Comparison of ENCODE assay signal across 9 cellular contexts in the genomic region with DNA sequence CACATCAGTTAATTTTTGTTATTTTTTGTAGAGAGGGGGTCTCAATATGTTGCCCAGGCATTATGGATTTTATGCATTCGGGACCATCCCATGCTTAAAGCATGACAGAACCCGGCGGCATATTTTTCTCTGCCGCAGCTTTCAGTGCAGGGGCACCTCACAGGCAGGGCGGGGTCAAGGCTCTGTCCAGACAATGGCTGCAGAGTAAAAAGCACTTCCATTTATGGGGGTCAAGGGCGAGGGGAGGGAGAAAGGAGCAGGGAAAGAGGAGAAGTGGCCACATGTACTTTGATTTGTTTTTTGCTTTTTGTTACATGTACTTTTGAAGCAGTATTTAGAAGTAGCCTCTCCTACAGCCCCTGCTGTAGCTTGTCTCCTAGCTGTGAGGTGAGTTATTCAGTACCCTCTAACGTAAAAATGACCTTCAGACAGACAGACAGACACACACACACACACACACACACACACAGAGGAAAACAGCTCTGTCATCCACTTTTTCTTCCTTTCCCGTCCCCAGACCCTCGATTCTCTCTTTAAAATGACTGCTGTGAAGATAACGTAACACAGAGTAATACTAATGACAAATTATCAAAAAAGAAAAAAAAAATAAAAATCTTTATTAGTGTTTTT. TPM values are rescaled to one million over a fixed set of nuclear protein-coding genes. Genes with fewer than 3 reads are reported as not detected.
DNase-seq lines count a peak whose midpoint lies in the region; ATAC-seq, FAIRE-seq and TF ChIP-seq lines count a peak whose summit lies in the region.
"Had no signal": no experiment of that assay in that cellular context is flagged by ENCODE, and none has a peak within 500 bp of the region (broad histone marks: within the 10 kb centered on the region; RNA-seq: fewer than 3 reads in every experiment).

No MANE protein-coding gene starts in this region.

- TF ChIP-seq RAD21 in A549 (conservative IDR thresholded peaks at IDR 0.05 in 1 of 2, IDR thresholded peaks at IDR 0.05 in 1 of 2) = no peak

- WGBS in A549 (ENCODE audit: missing lambda C conversion rate) = 55% methylated on average over 10 of the region's 10 CpGs

- no peaks in the 10 kb centered on the region for H3K9me3 ChIP-seq in A549
- no peaks in the 10 kb centered on the region for H3K9me3 ChIP-seq in muscle layer of colon (ENCODE audit: low read length)

- TF ChIP-seq CTCF in A549 (IDR thresholded peaks at IDR 0.05) = no peak
- no peak for TF ChIP-seq CTCF in choroid plexus epithelial cell (conservative IDR thresholded peaks at IDR 0.05; ENCODE audit: low read depth, low read length)
- no peak for TF ChIP-seq CTCF in RWPE1 (conservative IDR thresholded peaks at IDR 0.05; ENCODE audit: low read depth)

- ATAC-seq in A549 (no peak), GM19324 (IDR thresholded peaks at IDR 0.05; ENCODE audit: low FRiP score, unreplicated experiment) (no peak), HG03439 (IDR thresholded peaks at IDR 0.05; ENCODE audit: unreplicated experiment) (no peak)

- DNase-seq in A549 (ENCODE audit: low read depth in 1 of 2, low spot score in 1 of 2) = no peak
- no peak for DNase-seq in choroid plexus epithelial cell (ENCODE audit: low read depth)
- DNase-seq in RWPE1 (ENCODE audit: low spot score) = no peak
- no peak for DNase-seq in ACHN

- no peak overlapping the region for H3K27ac Mint-ChIP-seq in IgD-negative memory B cell

- no peak overlapping the region for H3K27ac ChIP-seq in A549
- H3K27ac ChIP-seq in muscle layer of colon (ENCODE audit: low read depth, low read length) = peak overlapping the region; percentile 45
- no peak overlapping the region for H3K27ac ChIP-seq in RWPE1

- FAIRE-seq in A549 (lab: Jason Lieb, UNC) = no peak
- FAIRE-seq: bronchial epithelial cell had no signal

- peak overlapping the region; percentile 49 for H3K9ac ChIP-seq in muscle layer of colon (ENCODE audit: low read length)

- H3K4me3 Mint-ChIP-seq in IgD-negative memory B cell = peak overlapping the region; percentile 69 to 94 (median 79)

- H3K27me3 ChIP-seq in muscle layer of colon (ENCODE audit: control insufficient read depth in 1 of 2, insufficient read depth in 2 of 2, low read length in 2 of 2) = no peaks in the 10 kb centered on the region

- H3K9me3 Mint-ChIP-seq in IgD-negative memory B cell = no peaks in the 10 kb centered on the region

- peaks cover 12 to 18% (median 15%) of the 10 kb centered on the region in 3 donors for H3K4me1 Mint-ChIP-seq in IgD-negative memory B cell

- H3K4me3 ChIP-seq in A549 (peak overlapping the region; percentile 51), choroid plexus epithelial cell (ENCODE audit: low read depth, low read length) (peak overlapping the region; percentile 87), muscle layer of colon (ENCODE audit: low read depth in 1 of 2, low read length in 2 of 2) (peak overlapping the region in 1 of 2 donors; percentile 35)

- H3K36me3 ChIP-seq in muscle layer of colon (ENCODE audit: insufficient read depth, low read length) = peaks cover 2% of the 10 kb centered on the region

- H3K36me3 Mint-ChIP-seq in IgD-negative memory B cell = no peaks in the 10 kb centered on the region

- peak overlapping the region; percentile 69 for H3K4me2 ChIP-seq in A549

- POLR2A ChIA-PET in A549 (lab: Yijun Ruan, JAX) (interaction anchor here (0.5 to 1.2 kb wide), 4 partner anchors 10 to 143 kb away, joined by 3 to 4 read pairs (median 4); a partner anchor contains a TSS), RWPE1 (lab: Yijun Ruan, JAX; ENCODE audit: low non-redundant PET) (no interaction called here)

- CTCF ChIA-PET in A549 (lab: Yijun Ruan, JAX) (interaction anchor here (2.5 to 2.8 kb wide), 2 partner anchors 33 to 158 kb away, joined by 7 to 10 read pairs; no protein-coding TSS in a partner anchor), RWPE1 (lab: Yijun Ruan, JAX) (interaction anchor here (0.7 kb wide), 1 partner anchor 18 kb away, joined by 3 read pairs; no protein-coding TSS in a partner anchor)

- H3K27me3 Mint-ChIP-seq in IgD-negative memory B cell = peaks cover 1% of the 10 kb centered on the region

- TF ChIP-seq POLR2A in A549 (IDR thresholded peaks at IDR 0.05; ENCODE audit: low read length) = no peak

- H3K4me1 ChIP-seq in A549 (peaks cover 11% of the 10 kb centered on the region; the same call in 1 of the 3 replicates), muscle layer of colon (ENCODE audit: insufficient read depth, low read length) (peaks cover 12% of the 10 kb centered on the region)

- TF ChIP-seq EP300 in A549 (IDR thresholded peaks at IDR 0.05) = no peak

- in situ Hi-C loops in ACHN (cut with HindIII; ENCODE audit: low pct_ligation_motif_present, low pct_unique_long_range_greater_than_20kb, low sequenced_read_pairs) = no loop called here

TF ChIP-seq in A549, 52 proteins besides CTCF, POLR2A, EP300 and RAD21:
- TF ChIP-seq, protein P1, sequence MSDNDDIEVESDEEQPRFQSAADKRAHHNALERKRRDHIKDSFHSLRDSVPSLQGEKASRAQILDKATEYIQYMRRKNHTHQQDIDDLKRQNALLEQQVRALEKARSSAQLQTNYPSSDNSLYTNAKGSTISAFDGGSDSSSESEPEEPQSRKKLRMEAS (IDR thresholded peaks at IDR 0.05) = no peak
- TF ChIP-seq, protein P2, sequence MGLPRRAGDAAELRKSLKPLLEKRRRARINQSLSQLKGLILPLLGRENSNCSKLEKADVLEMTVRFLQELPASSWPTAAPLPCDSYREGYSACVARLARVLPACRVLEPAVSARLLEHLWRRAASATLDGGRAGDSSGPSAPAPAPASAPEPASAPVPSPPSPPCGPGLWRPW (IDR thresholded peaks at IDR 0.05) = no peak
- TF ChIP-seq, protein P3, sequence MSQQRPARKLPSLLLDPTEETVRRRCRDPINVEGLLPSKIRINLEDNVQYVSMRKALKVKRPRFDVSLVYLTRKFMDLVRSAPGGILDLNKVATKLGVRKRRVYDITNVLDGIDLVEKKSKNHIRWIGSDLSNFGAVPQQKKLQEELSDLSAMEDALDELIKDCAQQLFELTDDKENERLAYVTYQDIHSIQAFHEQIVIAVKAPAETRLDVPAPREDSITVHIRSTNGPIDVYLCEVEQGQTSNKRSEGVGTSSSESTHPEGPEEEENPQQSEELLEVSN (IDR thresholded peaks at IDR 0.05; ENCODE audit: borderline replicate concordance, low read depth) = no peak
- TF ChIP-seq, protein P4, sequence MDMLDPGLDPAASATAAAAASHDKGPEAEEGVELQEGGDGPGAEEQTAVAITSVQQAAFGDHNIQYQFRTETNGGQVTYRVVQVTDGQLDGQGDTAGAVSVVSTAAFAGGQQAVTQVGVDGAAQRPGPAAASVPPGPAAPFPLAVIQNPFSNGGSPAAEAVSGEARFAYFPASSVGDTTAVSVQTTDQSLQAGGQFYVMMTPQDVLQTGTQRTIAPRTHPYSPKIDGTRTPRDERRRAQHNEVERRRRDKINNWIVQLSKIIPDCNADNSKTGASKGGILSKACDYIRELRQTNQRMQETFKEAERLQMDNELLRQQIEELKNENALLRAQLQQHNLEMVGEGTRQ (IDR thresholded peaks at IDR 0.05) = no peak
- no peak for TF ChIP-seq HDAC2 (IDR thresholded peaks at IDR 0.05)
- no peak for TF ChIP-seq TP53 (CRISPR knock-in tag; IDR thresholded peaks at IDR 0.05)
- no peak for TF ChIP-seq EHF (CRISPR knock-in tag; IDR thresholded peaks at IDR 0.05)
- TF ChIP-seq MAFK (IDR thresholded peaks at IDR 0.05; ENCODE audit: partially characterized antibody) = no peak
- no peak for TF ChIP-seq RARB (CRISPR knock-in tag; IDR thresholded peaks at IDR 0.05)
- TF ChIP-seq MAZ (IDR thresholded peaks at IDR 0.05; ENCODE audit: borderline replicate concordance, low read depth, low read length) = no peak
- TF ChIP-seq, protein P5, sequence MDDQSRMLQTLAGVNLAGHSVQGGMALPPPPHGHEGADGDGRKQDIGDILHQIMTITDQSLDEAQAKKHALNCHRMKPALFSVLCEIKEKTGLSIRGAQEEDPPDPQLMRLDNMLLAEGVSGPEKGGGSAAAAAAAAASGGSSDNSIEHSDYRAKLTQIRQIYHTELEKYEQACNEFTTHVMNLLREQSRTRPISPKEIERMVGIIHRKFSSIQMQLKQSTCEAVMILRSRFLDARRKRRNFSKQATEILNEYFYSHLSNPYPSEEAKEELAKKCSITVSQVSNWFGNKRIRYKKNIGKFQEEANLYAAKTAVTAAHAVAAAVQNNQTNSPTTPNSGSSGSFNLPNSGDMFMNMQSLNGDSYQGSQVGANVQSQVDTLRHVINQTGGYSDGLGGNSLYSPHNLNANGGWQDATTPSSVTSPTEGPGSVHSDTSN (IDR thresholded peaks at IDR 0.05) = no peak
- no peak for TF ChIP-seq EHMT2 (IDR thresholded peaks at IDR 0.05; ENCODE audit: low read depth)
- TF ChIP-seq RCOR1 (IDR thresholded peaks at IDR 0.05; ENCODE audit: low read depth, low read length) = no peak
- no peak for TF ChIP-seq CEBPB (IDR thresholded peaks at IDR 0.05)
- no peak for TF ChIP-seq KDM5A (IDR thresholded peaks at IDR 0.05)
- TF ChIP-seq FOSB (CRISPR knock-in tag; IDR thresholded peaks at IDR 0.05) = no peak
- TF ChIP-seq KDM1A (IDR thresholded peaks at IDR 0.05; ENCODE audit: low read depth) = no peak
- no peak for TF ChIP-seq RNF2 (IDR thresholded peaks at IDR 0.05; ENCODE audit: borderline replicate concordance, low read depth)
- no peak for TF ChIP-seq ZNF302 (CRISPR knock-in tag; IDR thresholded peaks at IDR 0.05)
- no peak for TF ChIP-seq SREBF2 (IDR thresholded peaks at IDR 0.05)

RNA-seq across cellular contexts. Expression of a gene that starts 0.9 kb away (rescaled TPM):
- polyA plus RNA-seq in A549 (2011; rRNA removed) (42.9 and 45.0 TPM in 2 replicates), A549 (2017; fragmentation: RNase III; extraction: RNeasy Plus Mini Kit Qiagen cat#74134 plus additional on column Dnase treatment) (37.5 to 47.6 TPM (median 44.5 TPM) in 3 replicates), IgD-negative memory B cell (131 TPM)
- 25.0 and 28.2 TPM in 2 replicates for polyA plus RNA-seq in A549 (2012; cell fraction: cytosol; rRNA removed)
- 48.4 and 51.3 TPM in 2 replicates for polyA plus RNA-seq in A549 (2012; cell fraction: nucleus; rRNA removed)
- 7.3 and 7.4 TPM in 2 replicates for polyA minus RNA-seq in A549 (2011; rRNA and poly(A)+ RNA removed)

RNA-seq across cellular contexts. Expression of a gene that starts 16.2 kb away (rescaled TPM):
- polyA plus RNA-seq in A549 (2011; rRNA removed) (13.5 and 16.9 TPM in 2 replicates), A549 (2017; fragmentation: RNase III; extraction: RNeasy Plus Mini Kit Qiagen cat#74134 plus additional on column Dnase treatment) (19.9 to 20.7 TPM (median 20.3 TPM) in 3 replicates), IgD-negative memory B cell (18.5 TPM)
- 4.5 and 4.6 TPM in 2 replicates for polyA plus RNA-seq in A549 (2012; cell fraction: cytosol; rRNA removed)
- polyA plus RNA-seq in A549 (2012; cell fraction: nucleus; rRNA removed) = 3.7 and 5.9 TPM in 2 replicates
- 6.9 and 7.2 TPM in 2 replicates for polyA minus RNA-seq in A549 (2011; rRNA and poly(A)+ RNA removed)
